In genomic region chr11:76955459-76956114, GRCh38 we compare ENCODE assay signal across 24 cellular contexts.
"Had no signal": no experiment of that assay in that cellular context is flagged by ENCODE, and none has a peak within 500 bp of the region (broad histone marks: within the 10 kb centered on the region; RNA-seq: fewer than 3 reads in every experiment).

No MANE protein-coding gene starts in this region.

- H3K9me3 ChIP-seq: esophagus muscularis mucosa, left lung, ovary, psoas muscle, sigmoid colon, spleen, thoracic aorta, transverse colon, upper lobe of right lung, uterus had no signal

- FAIRE-seq: colon, frontal cortex, keratinocyte had no signal

- H3K36me3 ChIP-seq: ovary, transverse colon, uterus had no signal

- H3K4me3 ChIP-seq: dorsolateral prefrontal cortex, esophagus muscularis mucosa, left lung, ovary, psoas muscle, sigmoid colon, spleen, thoracic aorta, transverse colon, upper lobe of right lung, uterus had no signal

- DNase-seq: dorsolateral prefrontal cortex; effector CD4-positive, alpha-beta T cell; head of caudate nucleus; left lung; natural killer cell; occipital lobe; ovary; posterior cingulate gyrus; psoas muscle; right cardiac atrium; sigmoid colon; spleen; stimulated activated CD4-positive, alpha-beta T cell treated with anti-CD3 and anti-CD28 coated beads, Interleukin-4, amount 100 ng/mL, for 4 hours; stimulated activated naive CD8-positive, alpha-beta T cell treated with anti-CD3 and anti-CD28 coated beads, Interleukin-15, Interleukin-2, amounts not matched to agents 100 U/mL and 50 U/mL, for 24 hours; transverse colon; upper lobe of right lung; uterus had no signal

- H3K4me1 ChIP-seq: esophagus muscularis mucosa, left lung, psoas muscle, sigmoid colon, spleen, transverse colon, upper lobe of right lung, uterus had no signal

- H3K27me3 ChIP-seq: dorsolateral prefrontal cortex, esophagus muscularis mucosa, left lung, ovary, sigmoid colon, spleen, transverse colon, upper lobe of right lung, uterus had no signal

- ATAC-seq: left lung; natural killer cell; psoas muscle; right cardiac atrium; stimulated activated memory B cell treated with anti-CD40 and anti-IgM and Interleukin-4, amounts not matched to agents 10 μg/mL and 1 μg/mL and 100 μg/mL, for 72 hours; stimulated activated naive CD8-positive, alpha-beta T cell treated with anti-CD3 and anti-CD28 coated beads, Interleukin-15, Interleukin-2, amounts not matched to agents 100 U/mL and 50 U/mL, for 24 hours; upper lobe of right lung had no signal

- H3K27ac ChIP-seq: dorsolateral prefrontal cortex, epithelial cell of prostate, esophagus muscularis mucosa, left lung, ovary, psoas muscle, sigmoid colon, spleen, thoracic aorta, transverse colon, upper lobe of right lung, uterus had no signal
